ENCODE assay signal across 13 cellular contexts in the genomic region with DNA sequence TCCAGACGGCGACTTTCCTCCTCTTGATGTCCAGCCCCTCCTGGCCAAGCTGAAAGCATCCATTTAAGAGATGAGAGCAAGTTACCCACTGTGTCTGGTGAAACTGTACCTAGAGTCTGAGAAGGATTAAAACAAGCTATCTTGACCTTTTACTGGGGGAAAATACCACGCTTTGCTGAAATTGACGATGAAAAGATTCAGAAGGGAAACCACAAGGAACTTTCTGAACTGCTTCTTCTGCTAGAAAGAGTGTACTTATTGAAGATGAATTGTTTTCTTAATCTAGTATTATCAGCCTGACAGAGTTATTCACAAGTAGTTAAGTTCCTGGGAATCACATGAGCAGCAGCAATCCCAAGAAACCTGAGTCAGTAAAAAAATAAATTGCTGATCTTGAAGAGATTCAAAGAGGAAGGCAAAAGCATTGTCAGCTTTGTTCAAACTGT. TPM values are rescaled to one million over a fixed set of nuclear protein-coding genes. Genes with fewer than 3 reads are reported as not detected.
DNase-seq lines count a peak whose midpoint lies in the region; ATAC-seq, FAIRE-seq and TF ChIP-seq lines count a peak whose summit lies in the region.
"Had no signal": no experiment of that assay in that cellular context is flagged by ENCODE, and none has a peak within 500 bp of the region (broad histone marks: within the 10 kb centered on the region; RNA-seq: fewer than 3 reads in every experiment).

No MANE protein-coding gene starts in this region.

- ATAC-seq in HG03565 (IDR thresholded peaks at IDR 0.05; ENCODE audit: unreplicated experiment) = peak; percentile 60
- no peak for ATAC-seq in left lung
- no peak for ATAC-seq in pancreas
- no peak for ATAC-seq in HG02763 (IDR thresholded peaks at IDR 0.05; ENCODE audit: unreplicated experiment)

- H3K4me1 ChIP-seq in CD8-positive, alpha-beta memory T cell (ENCODE audit: insufficient read depth, low read length) = no peaks in the 10 kb centered on the region
- peaks cover 0 to 13% of the 10 kb centered on the region in 2 donors for H3K4me1 ChIP-seq in left lung
- no peaks in the 10 kb centered on the region for H3K4me1 ChIP-seq in pancreas

- no peak for DNase-seq in CD8-positive, alpha-beta memory T cell
- DNase-seq in GM19239 (ENCODE audit: insufficient read length, low spot score) (no peak), left lung (no peak), T1000 (lab: John Stamatoyannopoulos, UW) (no peak), SW480 (ENCODE audit: low spot score) (no peak), pancreas (no peak)
- DNase-seq: activated CD8-positive, alpha-beta memory T cell treated with anti-CD3 and anti-CD28 coated beads, Interleukin-2, amount 50 U/mL, for 4 hours; NCI-H1092 had no signal

- no peaks in the 10 kb centered on the region for H3K36me3 Mint-ChIP-seq in CD8-positive, alpha-beta memory T cell
- H3K36me3 Mint-ChIP-seq: brain had no signal

- intact Hi-C loops in left lung (cut with DNase I) (no loop called here), pancreas (cut with DNase I) (no loop called here)

- H3K4me3 Mint-ChIP-seq in CD8-positive, alpha-beta memory T cell = no peak overlapping the region
- H3K4me3 Mint-ChIP-seq: brain had no signal

- TF ChIP-seq CTCF in left lung (IDR thresholded peaks at IDR 0.05) = no peak
- no peak for TF ChIP-seq CTCF in pancreas (IDR thresholded peaks at IDR 0.05)

- H3K4me3 ChIP-seq in CD8-positive, alpha-beta memory T cell (ENCODE audit: low read length) = no peak overlapping the region
- H3K4me3 ChIP-seq in left lung (no peak overlapping the region), pancreas (no peak overlapping the region)
- H3K4me3 ChIP-seq: BLaER1 had no signal

- peaks cover 3 to 28% of the 10 kb centered on the region in 2 donors for H3K27me3 Mint-ChIP-seq in CD8-positive, alpha-beta memory T cell
- H3K27me3 Mint-ChIP-seq: brain had no signal

- peaks cover 0 to 9% (median 3%) of the 10 kb centered on the region in 5 donors for H3K9me3 Mint-ChIP-seq in CD8-positive, alpha-beta memory T cell

- H3K27me3 ChIP-seq in CD8-positive, alpha-beta memory T cell (ENCODE audit: insufficient read depth, low read length, poor library complexity, severe bottlenecking) = no peaks in the 10 kb centered on the region
- H3K27me3 ChIP-seq in left lung (no peaks in the 10 kb centered on the region), pancreas (no peaks in the 10 kb centered on the region)
- H3K27me3 ChIP-seq: BLaER1 had no signal

- H3K9me3 ChIP-seq in CD8-positive, alpha-beta memory T cell (ENCODE audit: low read length) = no peaks in the 10 kb centered on the region
- H3K9me3 ChIP-seq in left lung = peaks cover 0 to 11% of the 10 kb centered on the region in 2 donors
- H3K9me3 ChIP-seq in pancreas = no peaks in the 10 kb centered on the region

- peaks cover 0 to 4% (median 0%) of the 10 kb centered on the region in 3 donors for H3K4me1 Mint-ChIP-seq in CD8-positive, alpha-beta memory T cell

- POLR2A ChIA-PET in CD8-positive, alpha-beta memory T cell (lab: Charles Lee) = no interaction called here

- CTCF ChIA-PET in CD8-positive, alpha-beta memory T cell (lab: Charles Lee) = no interaction called here

- peak overlapping the region; percentile 59 for H3K27ac ChIP-seq in CD8-positive, alpha-beta memory T cell (ENCODE audit: low read depth, low read length)
- peak overlapping the region; percentile 17 to 58 for H3K27ac ChIP-seq in left lung
- peak overlapping the region in 1 of 4 donors; percentile 47 for H3K27ac ChIP-seq in pancreas
- H3K27ac ChIP-seq: BLaER1 had no signal

- no peaks in the 10 kb centered on the region for H3K36me3 ChIP-seq in CD8-positive, alpha-beta memory T cell (ENCODE audit: insufficient read depth, low read length)
- H3K36me3 ChIP-seq in left lung = no peaks in the 10 kb centered on the region
- H3K36me3 ChIP-seq in pancreas = no peaks in the 10 kb centered on the region
- H3K36me3 ChIP-seq: BLaER1 had no signal

- 82 to 96% methylated on average over 4 of the region's 4 CpGs for WGBS in pancreas, 2 donors

- no peak overlapping the region for H3K27ac Mint-ChIP-seq in CD8-positive, alpha-beta memory T cell

- FAIRE-seq in GM19239 (lab: Jason Lieb, UNC) (peak; percentile 59), pancreas (lab: Jason Lieb, UNC) (no peak)

RNA-seq across cellular contexts. Expression of a gene that starts 13.1 kb away (rescaled TPM):
- 1 to 10 TPM; 1.6 TPM for total RNA-seq in CD8-positive, alpha-beta memory T cell
- polyA plus RNA-seq in CD8-positive, alpha-beta memory T cell = 0.97 TPM
- total RNA-seq in left lung (100 to 1,000 TPM; 128 to 143 TPM), pancreas (10 to 100 TPM in 3 of 6 donors, 1 to 10 TPM in 3; 3.1 to 69.3 (median 17.6) TPM)
- polyA plus RNA-seq in pancreas = 1 to 10 TPM; 6.8 to 7.2 TPM
- total RNA-seq: T-helper 2 cell treated with Interferon-gamma antibody and Interleukin-4, amounts not matched to agents 100 ng/mL and 5 ng/mL, for 36 hours had no signal

RNA-seq across cellular contexts. Expression of a gene that starts 47.0 kb away (rescaled TPM):
- total RNA-seq in CD8-positive, alpha-beta memory T cell = not detected
- polyA plus RNA-seq in CD8-positive, alpha-beta memory T cell = not detected
- total RNA-seq in left lung (1 to 10 TPM; 1.4 to 2.1 TPM), pancreas (1 to 10 TPM in 1 of 6 donors, under 1 TPM in 4, not detected in 1; 0.24 to 3.3 (median 0.52) TPM)
- polyA plus RNA-seq in pancreas = under 1 TPM; 0.14 to 0.34 TPM
- total RNA-seq: T-helper 2 cell treated with Interferon-gamma antibody and Interleukin-4, amounts not matched to agents 100 ng/mL and 5 ng/mL, for 36 hours had no signal
